ENCODE assay signal across 10 cellular contexts in genomic region chr1:228212415-228212965, GRCh38. TPM values are rescaled to one million over a fixed set of nuclear protein-coding genes. Genes with fewer than 3 reads are reported as not detected.
DNase-seq lines count a peak whose midpoint lies in the region; ATAC-seq and TF ChIP-seq lines count a peak whose summit lies in the region.
"Had no signal": no experiment of that assay in that cellular context is flagged by ENCODE, and none has a peak within 500 bp of the region (broad histone marks: within the 10 kb centered on the region; RNA-seq: fewer than 3 reads in every experiment).

No MANE protein-coding gene starts in this region.

- POLR2A ChIA-PET in AG04450 (lab: Yijun Ruan, JAX), result no interaction called here
- POLR2A ChIA-PET in HEK293 (lab: Yijun Ruan, JAX), result interaction anchor here (2.9 kb wide), 1 partner anchor 47 kb away, joined by 17 read pairs; the partner anchor contains the start of gene IBA57

- peaks cover 3% of the 10 kb centered on the region; the same call in 1 of the 2 replicates for H3K9me3 ChIP-seq in AG04450 (ENCODE audit: control insufficient read depth, insufficient read depth, low read length)
- H3K9me3 ChIP-seq in HEK293 (ENCODE audit: control insufficient read depth, insufficient read depth, low read depth, low read length), result no peaks in the 10 kb centered on the region
- H3K9me3 ChIP-seq: MG63 had no signal

- H3K27me3 ChIP-seq in AG04450 (ENCODE audit: control insufficient read depth, insufficient read depth, low read length), result peaks cover 3% of the 10 kb centered on the region
- H3K27me3 ChIP-seq: cardiac muscle cell, MG63 had no signal

- H3K36me3 ChIP-seq in HEK293 (ENCODE audit: control insufficient read depth in 2 of 2, insufficient read depth in 1 of 2, low read length in 2 of 2), result peaks cover 0 to 5% of the 10 kb centered on the region in 2 experiments; a peak in 1 of 3 replicates
- H3K36me3 ChIP-seq: MG63 had no signal

- peak overlapping the region in 1 of 2 donors; percentile 85 for H3K27ac Mint-ChIP-seq in effector memory CD8-positive, alpha-beta T cell
- no peak overlapping the region for H3K27ac Mint-ChIP-seq in osteocyte (ENCODE audit: unreplicated experiment)

- H3K27me3 Mint-ChIP-seq in effector memory CD8-positive, alpha-beta T cell, result no peaks in the 10 kb centered on the region
- H3K27me3 Mint-ChIP-seq in osteocyte (ENCODE audit: unreplicated experiment), result no peaks in the 10 kb centered on the region

- peak overlapping the region; percentile 73 for H3K4me3 ChIP-seq in AG04450 (ENCODE audit: low read depth, low read length)
- H3K4me3 ChIP-seq in HEK293 (ENCODE audit: low read depth, low read length), result peak overlapping the region; percentile 35

- peak overlapping the region; percentile 84 to 85 for H3K4me3 Mint-ChIP-seq in effector memory CD8-positive, alpha-beta T cell
- H3K4me3 Mint-ChIP-seq in osteocyte (ENCODE audit: unreplicated experiment), result no peak overlapping the region

- H3K36me3 Mint-ChIP-seq in effector memory CD8-positive, alpha-beta T cell (ENCODE audit: insufficient read depth), result peaks cover 2% of the 10 kb centered on the region
- H3K36me3 Mint-ChIP-seq in osteocyte (ENCODE audit: unreplicated experiment), result no peaks in the 10 kb centered on the region

- H3K9me3 Mint-ChIP-seq in effector memory CD8-positive, alpha-beta T cell, result no peaks in the 10 kb centered on the region
- no peaks in the 10 kb centered on the region for H3K9me3 Mint-ChIP-seq in osteocyte (ENCODE audit: unreplicated experiment)

- CTCF ChIA-PET in AG04450 (lab: Charles Lee), result interaction anchor here (0.8 kb wide), 1 partner anchor 11 kb away, joined by 3 read pairs; no protein-coding TSS in a partner anchor
- CTCF ChIA-PET in HEK293 (lab: Yijun Ruan, JAX), result interaction anchor here (0.5 to 0.6 kb wide), 2 partner anchors 9 to 182 kb away, joined by 3 to 5 read pairs; no protein-coding TSS in a partner anchor

- TF ChIP-seq CTCF in AG04450 (IDR thresholded peaks at IDR 0.05; ENCODE audit: low read depth, low read length) (no peak), HEK293 (tag by site-specific recombination; IDR thresholded peaks at IDR 0.05) (no peak), osteocyte (IDR thresholded peaks at IDR 0.05) (no peak)

- peaks cover 3 to 10% of the 10 kb centered on the region in 2 donors for H3K4me1 Mint-ChIP-seq in effector memory CD8-positive, alpha-beta T cell (ENCODE audit: low read depth in 2 of 2)
- H3K4me1 Mint-ChIP-seq in osteocyte (ENCODE audit: unreplicated experiment), result peaks cover 2% of the 10 kb centered on the region

- no peak for ATAC-seq in effector memory CD8-positive, alpha-beta T cell (replicated peaks)

- no peak overlapping the region for H3K27ac ChIP-seq in AG04450 (ENCODE audit: low read depth, low read length)
- H3K27ac ChIP-seq in HEK293 (ENCODE audit: extremely low read depth, low read depth, low read length), result no peak overlapping the region

- DNase-seq in AG04450 (ENCODE audit: low read depth, low spot score) (no peak), osteocyte (ENCODE audit: extremely low spot score, unreplicated experiment) (peak; percentile 79), NCI-H345 treated with DMSO at 0.1 percent for 48 hours (lab: John Stamatoyannopoulos, UW; ENCODE audit: unreplicated experiment) (no peak), inferior parietal cortex (ENCODE audit: extremely low spot score) (no peak), NCI-H2029 (lab: John Stamatoyannopoulos, UW) (no peak)
- DNase-seq in effector memory CD8-positive, alpha-beta T cell, result no peak
- DNase-seq in stimulated activated CD4-positive, alpha-beta T cell treated with anti-CD3 and anti-CD28 coated beads, Interleukin-4, amount 100 ng/mL, for 4 hours, result no peak

- H3K4me1 ChIP-seq in HEK293 (ENCODE audit: control insufficient read depth, insufficient read depth, low read length), result no peaks in the 10 kb centered on the region; the same call in 1 of the 2 replicates

TF ChIP-seq in HEK293, 187 proteins besides CTCF, POLR2A, EP300 and RAD21:
- TF ChIP-seq ZNF146 (tag by site-specific recombination; IDR thresholded peaks at IDR 0.05) (no peak), HOXD13 (CRISPR knock-in tag; IDR thresholded peaks at IDR 0.05; ENCODE audit: borderline replicate concordance) (no peak), ZNF18 (tag by site-specific recombination; IDR thresholded peaks at IDR 0.05) (no peak), ZNF350 (tag by site-specific recombination; IDR thresholded peaks at IDR 0.05) (no peak), KLF16 (tag by site-specific recombination; IDR thresholded peaks at IDR 0.05) (no peak), ZNF280C (tag by site-specific recombination; IDR thresholded peaks at IDR 0.05) (no peak), ZNF792 (tag by site-specific recombination; IDR thresholded peaks at IDR 0.05) (no peak), ZNF48 (tag by site-specific recombination; IDR thresholded peaks at IDR 0.05) (no peak), ZNF274 (IDR thresholded peaks at IDR 0.05; ENCODE audit: low read length) (no peak), ZNF274 (tag by site-specific recombination; IDR thresholded peaks at IDR 0.05; ENCODE audit: borderline replicate concordance) (no peak), ZNF830 (tag by site-specific recombination; IDR thresholded peaks at IDR 0.05; ENCODE audit: low read depth) (no peak), SALL2 (tag by site-specific recombination; IDR thresholded peaks at IDR 0.05; ENCODE audit: borderline replicate concordance) (no peak), ZNF501 (tag by site-specific recombination; IDR thresholded peaks at IDR 0.05) (no peak)
- TF ChIP-seq, protein P1, sequence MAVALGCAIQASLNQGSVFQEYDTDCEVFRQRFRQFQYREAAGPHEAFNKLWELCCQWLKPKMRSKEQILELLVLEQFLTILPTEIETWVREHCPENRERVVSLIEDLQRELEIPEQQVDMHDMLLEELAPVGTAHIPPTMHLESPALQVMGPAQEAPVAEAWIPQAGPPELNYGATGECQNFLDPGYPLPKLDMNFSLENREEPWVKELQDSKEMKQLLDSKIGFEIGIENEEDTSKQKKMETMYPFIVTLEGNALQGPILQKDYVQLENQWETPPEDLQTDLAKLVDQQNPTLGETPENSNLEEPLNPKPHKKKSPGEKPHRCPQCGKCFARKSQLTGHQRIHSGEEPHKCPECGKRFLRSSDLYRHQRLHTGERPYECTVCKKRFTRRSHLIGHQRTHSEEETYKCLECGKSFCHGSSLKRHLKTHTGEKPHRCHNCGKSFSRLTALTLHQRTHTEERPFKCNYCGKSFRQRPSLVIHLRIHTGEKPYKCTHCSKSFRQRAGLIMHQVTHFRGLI (tag by site-specific recombination; IDR thresholded peaks at IDR 0.05), result no peak
TF ChIP-seq in HEK293: peak in this region for 0.

RNA-seq across cellular contexts. Expression of gene OBSCN, which starts 4.6 kb away (rescaled TPM):
- 3.9 and 5.9 TPM in 2 replicates for polyA plus RNA-seq in AG04450 (2011; rRNA removed)
- polyA minus RNA-seq in AG04450 (2011; rRNA and poly(A)+ RNA removed), result 9.1 and 12.7 TPM in 2 replicates
- 15.2 and 16.1 TPM in 2 replicates for total RNA-seq in osteocyte

RNA-seq across cellular contexts. Expression of gene IBA57, which starts 46.9 kb away (rescaled TPM):
- polyA plus RNA-seq in AG04450 (2011; rRNA removed), result 1.4 and 1.7 TPM in 2 replicates
- polyA minus RNA-seq in AG04450 (2011; rRNA and poly(A)+ RNA removed), result 2.0 and 2.1 TPM in 2 replicates
- total RNA-seq in osteocyte, result 8.1 TPM in 2 replicates
